8 cellular contexts compared by ENCODE assay signal in genomic region chr5:172983542-172984243, GRCh38. TPM values are rescaled to one million over a fixed set of nuclear protein-coding genes. Genes with fewer than 3 reads are reported as not detected.
DNase-seq lines count a peak whose midpoint lies in the region; ATAC-seq, FAIRE-seq and TF ChIP-seq lines count a peak whose summit lies in the region.

Gene ATP6V0E1, plus strand, starts transcription at chr5:172983771. Its CDS starts 90 bp downstream, at chr5:172983861.

- peak; percentile 95 for FAIRE-seq in endothelial cell of umbilical vein (lab: Jason Lieb, UNC)

- peak; percentile 83 for ATAC-seq in GM21515 (IDR thresholded peaks at IDR 0.05; ENCODE audit: unreplicated experiment)

- H3K36me3 ChIP-seq in OCI-LY7 (ENCODE audit: insufficient read depth, low read length) (peaks cover 35% of the 10 kb centered on the region), endothelial cell of umbilical vein (ENCODE audit: control insufficient read depth in 2 of 2, extremely low read depth in 1 of 2, insufficient read depth in 2 of 2, low read length in 2 of 2) (peaks cover 2% of the 10 kb centered on the region in 2 experiments)

- peak within 1 kb of the TSS; percentile 94 for H3K9ac ChIP-seq in endothelial cell of umbilical vein (replicated peaks; ENCODE audit: extremely low read depth, insufficient read depth, low read length)

- no peaks in the 10 kb centered on the region for H3K9me1 ChIP-seq in endothelial cell of umbilical vein (replicated peaks; ENCODE audit: control insufficient read depth, extremely low read depth, insufficient read depth, low read length)

- H3K4me2 ChIP-seq in OCI-LY7 (ENCODE audit: low read length) (peak within 1 kb of the TSS; percentile 88), endothelial cell of umbilical vein (ENCODE audit: insufficient read depth, low read length) (peak within 1 kb of the TSS; percentile 83)

- H3K79me2 ChIP-seq in OCI-LY7 (ENCODE audit: insufficient read depth, low read depth, low read length), result peaks cover 49% of the 10 kb centered on the region
- peaks cover 42% of the 10 kb centered on the region for H3K79me2 ChIP-seq in endothelial cell of umbilical vein (ENCODE audit: control insufficient read depth, insufficient read depth, low read length)

- H3K4me1 ChIP-seq in OCI-LY7 (ENCODE audit: insufficient read depth, low read length, poor library complexity, severe bottlenecking), result peaks cover 15% of the 10 kb centered on the region
- H3K4me1 ChIP-seq in endothelial cell of umbilical vein (ENCODE audit: control insufficient read depth, extremely low read depth, insufficient read depth, low read length), result peaks cover 13% of the 10 kb centered on the region

- peak; percentile 91 for TF ChIP-seq POLR2A in endothelial cell of umbilical vein (IDR thresholded peaks at IDR 0.05; ENCODE audit: low read depth, low read length)

- peak within 1 kb of the TSS; percentile 63 for H2AFZ ChIP-seq in OCI-LY7 (ENCODE audit: low read length)
- peak within 1 kb of the TSS; percentile 78 for H2AFZ ChIP-seq in endothelial cell of umbilical vein (ENCODE audit: low read depth, low read length)

- H3K9me3 ChIP-seq in OCI-LY7 (ENCODE audit: low read length) (no peaks in the 10 kb centered on the region), endothelial cell of umbilical vein (replicated peaks; ENCODE audit: control insufficient read depth, insufficient read depth, low read length) (no peaks in the 10 kb centered on the region)

- CTCF ChIA-PET in OCI-LY7 (lab: Charles Lee; ENCODE audit: unreplicated experiment), result interaction anchor here (0.5 to 1.4 kb wide), 6 partner anchors 52 to 212 kb away, joined by 3 to 11 read pairs (median 4); partner anchors contain the start of gene BNIP1
- CTCF ChIA-PET in endothelial cell of umbilical vein (lab: Charles Lee), result interaction anchor here (0.6 to 2.6 kb wide), 53 partner anchors 10 to 597 kb away, joined by 3 to 27 read pairs (median 4); partner anchors contain the start of genes BNIP1 and RPL26L1

- H3K27me3 ChIP-seq in endothelial cell of umbilical vein (ENCODE audit: control insufficient read depth in 2 of 2, insufficient read depth in 2 of 2, low read length in 2 of 2), result no peaks in the 10 kb centered on the region

- POLR2A ChIA-PET in OCI-LY7 (lab: Charles Lee), result interaction anchor here (0.6 to 5.3 kb wide), 12 partner anchors 11 to 209 kb away, joined by 3 to 47 read pairs (median 5); partner anchors contain the start of gene RPL26L1
- POLR2A ChIA-PET in endothelial cell of umbilical vein (lab: Charles Lee), result interaction anchor here (1.0 to 1.7 kb wide), 4 partner anchors 24 to 1597 kb away, joined by 3 to 5 read pairs (median 4); partner anchors contain the start of gene RPL26L1

- H3K4me3 ChIP-seq in OCI-LY7 (ENCODE audit: low read depth, low read length, poor library complexity, severe bottlenecking), result peak within 1 kb of the TSS; percentile 96
- peak within 1 kb of the TSS; percentile 42 to 93 (median 92) for H3K4me3 ChIP-seq in endothelial cell of umbilical vein (replicated peaks in 1 of 3; ENCODE audit: insufficient read depth in 1 of 3, low read depth in 1 of 3, low read length in 3 of 3)

- TSS peak; percentile 73 for BruUV-seq in OCI-LY7 (replicated peaks; lab: Mats Ljungman, UMichigan)
- TSS peak; percentile 58 for BruUV-seq in endothelial cell of umbilical vein (replicated peaks; lab: Mats Ljungman, UMichigan)

- intact Hi-C loops in OCI-LY7 (cut with micrococcal nuclease; ENCODE audit: unreplicated experiment), result loop anchor here (1.0 to 5.0 kb wide), 5 partner anchors 52 to 299 kb away; partner anchors contain the start of genes BNIP1 and CREBRF
- intact Hi-C loops in endothelial cell of umbilical vein (cut with micrococcal nuclease), result loop anchor here (1.0 to 2.0 kb wide), 8 partner anchors 24 to 349 kb away; partner anchors contain the start of genes BNIP1 and RPL26L1

- H3K27ac ChIP-seq in OCI-LY7 (ENCODE audit: low read depth, low read length, poor library complexity, severe bottlenecking) (peak within 1 kb of the TSS; percentile 79), endothelial cell of umbilical vein (ENCODE audit: insufficient read depth, low read depth, low read length) (peak within 1 kb of the TSS; percentile 81)

- TF ChIP-seq CTCF in OCI-LY7 (conservative IDR thresholded peaks at IDR 0.05; ENCODE audit: low read length), result no peak
- no peak for TF ChIP-seq CTCF in endothelial cell of umbilical vein (IDR thresholded peaks at IDR 0.05; ENCODE audit: extremely low read depth in 1 of 2, insufficient read depth in 1 of 2, low read depth in 1 of 2, low read length in 2 of 2)

- peak; percentile 97 for DNase-seq in DMS 273 (lab: John Stamatoyannopoulos, UW; ENCODE audit: unreplicated experiment)
- DNase-seq in HuH-7 (ENCODE audit: low spot score), result peak; percentile 95
- peak; percentile 92 for DNase-seq in OCI-LY7 (ENCODE audit: low spot score)
- peak; percentile 90 for DNase-seq in activated T-cell treated with anti-CD3 and anti-CD28 coated beads for 1 hour (ENCODE audit: low read depth)
- DNase-seq in endothelial cell of umbilical vein (ENCODE audit: low read depth, low spot score), result peak; percentile 96
- DNase-seq in midbrain (lab: John Stamatoyannopoulos, UW), result peak; percentile 94
- peak; percentile 85 to 87 for DNase-seq in stimulated activated CD8-positive, alpha-beta memory T cell treated with anti-CD3 and anti-CD28 coated beads, Interleukin-2, amount 100 ng/mL, for 1 hour (ENCODE audit: low read depth in 2 of 2)

- H3K9me2 ChIP-seq in OCI-LY7 (ENCODE audit: insufficient read depth, low read length), result no peaks in the 10 kb centered on the region

- H4K20me1 ChIP-seq in OCI-LY7 (ENCODE audit: insufficient read depth, low read length) (peaks cover 7% of the 10 kb centered on the region; the same call in 1 of the 2 replicates), endothelial cell of umbilical vein (replicated peaks; ENCODE audit: control insufficient read depth, extremely low read depth, insufficient read depth, low read length) (no peaks in the 10 kb centered on the region)

- dilution Hi-C loops in endothelial cell of umbilical vein (cut with MboI; ENCODE audit: extremely low pct_ligation_motif_present, low sequenced_read_pairs), result no loop called here

TF ChIP-seq in endothelial cell of umbilical vein, 7 proteins besides CTCF, POLR2A, EP300 and RAD21:
- TF ChIP-seq POLR2AphosphoS5 (IDR thresholded peaks at IDR 0.05; ENCODE audit: insufficient read depth, low read depth, low read length), result peak; percentile 61
- TF ChIP-seq MYC (IDR thresholded peaks at IDR 0.05; ENCODE audit: low read depth, low read length), result no peak
- no peak for TF ChIP-seq FOS (IDR thresholded peaks at IDR 0.05; ENCODE audit: borderline replicate concordance, insufficient read depth, low read length)
- TF ChIP-seq MAX (IDR thresholded peaks at IDR 0.05; ENCODE audit: insufficient read depth, insufficient read length), result peak; percentile 97
- TF ChIP-seq JUN (IDR thresholded peaks at IDR 0.05; ENCODE audit: borderline replicate concordance, insufficient read depth, insufficient read length, low read depth), result no peak

RNA-seq across cellular contexts. Expression of gene ATP6V0E1, which starts in this region (rescaled TPM):
- 26.9 and 39.9 TPM in 2 replicates for total RNA-seq in OCI-LY7 (2014; rRNA removed; shearing (Covaris generic))
- total RNA-seq in OCI-LY7 (2022) (41.9 and 59.4 TPM in 2 replicates), endothelial cell of umbilical vein (217 and 222 TPM in 2 replicates)
- 276 and 278 TPM in 2 replicates for polyA plus RNA-seq in endothelial cell of umbilical vein
- 260 and 263 TPM in 2 replicates for polyA plus RNA-seq in endothelial cell of umbilical vein (2011; cell fraction: cytosol; rRNA removed)
- 72.0 and 81.7 TPM in 2 replicates for polyA plus RNA-seq in endothelial cell of umbilical vein (2011; cell fraction: nucleus; rRNA removed)
- polyA plus RNA-seq in endothelial cell of umbilical vein (2012), result 395 and 462 TPM in 2 replicates
- polyA minus RNA-seq in endothelial cell of umbilical vein, result 420 and 442 TPM in 2 replicates
- polyA minus RNA-seq in endothelial cell of umbilical vein (2011; cell fraction: cytosol; rRNA and poly(A)+ RNA removed), result 38.9 TPM
- 40.5 and 54.7 TPM in 2 replicates for polyA minus RNA-seq in endothelial cell of umbilical vein (2011; cell fraction: nucleus; rRNA and poly(A)+ RNA removed)

Comparison
In these comparisons a context has a peak if more than half of its experiments do, and no peak if none do; other contexts are left out.
1. Peak in every context shown above with its lines: DNase-seq, ATAC-seq, H3K4me3 ChIP-seq and H3K27ac ChIP-seq.